ENCODE assay signal across 8 cellular contexts in the genomic region with DNA sequence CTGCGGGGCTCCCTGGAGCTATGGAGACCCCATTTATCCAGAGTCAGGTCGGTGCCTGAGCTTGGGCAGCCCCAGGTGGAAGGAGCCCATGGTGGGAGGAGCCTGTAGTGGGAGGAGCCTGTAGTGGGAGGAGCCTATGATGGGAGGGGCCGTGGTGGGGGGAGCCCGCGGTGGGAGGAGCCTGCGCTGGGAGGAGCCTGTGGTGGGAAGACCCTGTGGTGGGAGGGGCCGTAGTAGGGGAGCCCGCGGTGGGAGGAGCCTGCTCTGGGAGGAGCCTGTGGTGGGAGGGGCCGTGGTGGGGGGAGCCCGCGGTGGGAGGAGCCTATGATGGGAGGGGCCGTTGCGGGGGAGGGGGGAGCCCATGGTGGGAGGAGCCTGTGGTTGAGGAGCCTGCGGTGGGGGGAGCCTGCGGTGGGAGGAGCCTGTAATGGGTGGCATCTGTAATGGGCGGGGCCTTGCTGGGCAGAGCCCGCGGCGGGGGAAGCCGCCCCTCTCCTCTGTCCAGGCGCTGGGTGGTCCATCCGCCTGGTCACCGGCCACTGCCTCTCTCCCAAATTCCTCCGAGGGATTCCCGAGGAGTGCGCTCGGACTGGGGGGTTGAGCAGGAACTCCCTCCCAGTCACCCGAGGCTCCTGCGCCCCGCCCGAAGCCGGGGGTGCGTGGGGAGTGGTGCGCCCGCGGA. TPM values are rescaled to one million over a fixed set of nuclear protein-coding genes. Genes with fewer than 3 reads are reported as not detected.
DNase-seq lines count a peak whose midpoint lies in the region; ATAC-seq and TF ChIP-seq lines count a peak whose summit lies in the region.

No MANE protein-coding gene starts in this region.

- H3K9me3 ChIP-seq in aorta (ENCODE audit: control insufficient read depth, low read length), result no peaks in the 10 kb centered on the region

- no peaks in the 10 kb centered on the region for H3K27me3 ChIP-seq in aorta (ENCODE audit: control insufficient read depth in 1 of 2, insufficient read depth in 2 of 2, low read length in 1 of 2)

- no peaks in the 10 kb centered on the region for H3K36me3 Mint-ChIP-seq in activated naive CD4-positive, alpha-beta T cell treated with anti-CD3 and anti-CD28 coated beads, Interleukin-2, amount 50 U/mL, for 24 hours

- peaks cover 2% of the 10 kb centered on the region for H3K27me3 Mint-ChIP-seq in activated naive CD4-positive, alpha-beta T cell treated with anti-CD3 and anti-CD28 coated beads, Interleukin-2, amount 50 U/mL, for 24 hours

- no peaks in the 10 kb centered on the region for H3K36me3 ChIP-seq in aorta (ENCODE audit: control insufficient read depth in 1 of 2, insufficient read depth in 2 of 2, low read length in 1 of 2)

- peak; percentile 92 for DNase-seq in AG08395 (ENCODE audit: low spot score)
- peak; percentile 89 for DNase-seq in cardiac septum (ENCODE audit: low spot score)
- DNase-seq in renal cortical epithelial cell (ENCODE audit: low read depth), result peak; percentile 25
- DNase-seq in aorta, result peak; percentile 84 to 94

- H3K4me1 Mint-ChIP-seq in activated naive CD4-positive, alpha-beta T cell treated with anti-CD3 and anti-CD28 coated beads, Interleukin-2, amount 50 U/mL, for 24 hours, result peaks cover 15% of the 10 kb centered on the region

- ATAC-seq in SK-N-SH treated with all-trans-retinoic acid at 6 μM for 48 hours, result peak; percentile 81
- ATAC-seq in aorta (ENCODE audit: low FRiP score), result peak; percentile 84

- no peak overlapping the region for H3K27ac Mint-ChIP-seq in activated naive CD4-positive, alpha-beta T cell treated with anti-CD3 and anti-CD28 coated beads, Interleukin-2, amount 50 U/mL, for 24 hours

- no peaks in the 10 kb centered on the region for H3K9me3 Mint-ChIP-seq in activated naive CD4-positive, alpha-beta T cell treated with anti-CD3 and anti-CD28 coated beads, Interleukin-2, amount 50 U/mL, for 24 hours

- TF ChIP-seq POLR2A in GM19193 (IDR thresholded peaks at IDR 0.05; ENCODE audit: extremely low read depth, insufficient read depth, insufficient read length), result peak; percentile 29

- WGBS in aorta, 2 donors, result 3% methylated on average over 25 to 37 of the region's 37 CpGs

- H3K4me3 ChIP-seq in aorta (ENCODE audit: low read length in 2 of 2), result peak overlapping the region in 1 of 2 donors; percentile 22

- H3K4me3 Mint-ChIP-seq in activated naive CD4-positive, alpha-beta T cell treated with anti-CD3 and anti-CD28 coated beads, Interleukin-2, amount 50 U/mL, for 24 hours, result peak overlapping the region; percentile 52

- H3K4me1 ChIP-seq in aorta (ENCODE audit: control insufficient read depth in 1 of 2, insufficient read depth in 2 of 2, low read length in 2 of 2), result no peaks in the 10 kb centered on the region

- intact Hi-C loops in cardiac septum (cut with DNase I), result no loop called here
- intact Hi-C loops in aorta (cut with DNase I), result no loop called here

- no peak overlapping the region for H3K27ac ChIP-seq in aorta (ENCODE audit: low read depth in 1 of 2, low read length in 2 of 2)

- no peak for TF ChIP-seq RAD21 in Ishikawa (IDR thresholded peaks at IDR 0.05; ENCODE audit: low read depth)

- TF ChIP-seq EP300 in Ishikawa (IDR thresholded peaks at IDR 0.05; ENCODE audit: borderline replicate concordance), result no peak

TF ChIP-seq in Ishikawa, 13 proteins besides CTCF, POLR2A, EP300 and RAD21:
- no peak for TF ChIP-seq YY1 (IDR thresholded peaks at IDR 0.05; ENCODE audit: low read depth)
- TF ChIP-seq TAF1 (IDR thresholded peaks at IDR 0.05; ENCODE audit: low read depth), result peak; percentile 35; the same call in 1 of the 2 replicates

TF ChIP-seq in SK-N-SH treated with all-trans-retinoic acid at 6 μM for 48 hours, 23 proteins besides CTCF, POLR2A, EP300 and RAD21:
- 0 out of 2 replicates have a peak, but pooled peaks have one; percentile 30 for TF ChIP-seq GLIS3 (CRISPR knock-in tag; IDR thresholded peaks at IDR 0.05)
- TF ChIP-seq SNAI2 (CRISPR knock-in tag; IDR thresholded peaks at IDR 0.05), result no peak
- no peak for TF ChIP-seq ZNF565 (CRISPR knock-in tag; conservative IDR thresholded peaks at IDR 0.05; ENCODE audit: low read depth)
TF ChIP-seq in SK-N-SH treated with all-trans-retinoic acid at 6 μM for 48 hours: peak in this region for 1.

RNA-seq across cellular contexts. Expression of gene FNDC11, which starts 0.6 kb away (rescaled TPM):
- total RNA-seq in cardiac septum (not detected), renal cortical epithelial cell (0.69 and 0.85 TPM in 2 replicates), aorta (under 1 TPM in 1 of 2 donors, not detected in 1; 0.57 TPM)
- under 1 TPM in 1 of 2 donors, not detected in 1; 0.84 TPM for polyA plus RNA-seq in aorta

RNA-seq across cellular contexts. Expression of gene SRMS, which starts 5.8 kb away (rescaled TPM):
- total RNA-seq in cardiac septum (not detected), renal cortical epithelial cell (not detected in 2 replicates), aorta (not detected)
- not detected for polyA plus RNA-seq in aorta

RNA-seq across cellular contexts. Expression of gene PTK6, which starts 16.2 kb away (rescaled TPM):
- total RNA-seq in cardiac septum (not detected), renal cortical epithelial cell (0.05 and 0.17 TPM in 2 replicates), aorta (under 1 TPM; 0.19 to 0.30 TPM)
- 1 to 10 TPM in 1 of 2 donors, under 1 TPM in 1; 0.10 to 4.6 TPM for polyA plus RNA-seq in aorta

RNA-seq across cellular contexts. Expression of gene HELZ2, which starts 20.6 kb away (rescaled TPM):
- total RNA-seq in cardiac septum, result 12.1 TPM
- total RNA-seq in renal cortical epithelial cell, result 55.4 and 67.4 TPM in 2 replicates
- 10 to 100 TPM; 23.2 to 41.6 TPM for total RNA-seq in aorta
- 1 to 10 TPM; 2.3 to 4.8 TPM for polyA plus RNA-seq in aorta

RNA-seq across cellular contexts. Expression of gene PPDPF, which starts 32.8 kb away (rescaled TPM):
- 438 TPM for total RNA-seq in cardiac septum
- 7.3 and 49.8 TPM in 2 replicates for total RNA-seq in renal cortical epithelial cell
- 100 to 1,000 TPM; 176 to 190 TPM for total RNA-seq in aorta
- 100 to 1,000 TPM; 360 to 386 TPM for polyA plus RNA-seq in aorta

Comparison
In these comparisons a context has a peak if more than half of its experiments do, and no peak if none do; other contexts are left out.
1. DNase-seq: peak in every context shown above with its lines; median percentile 92 in AG08395; 89 in cardiac septum; 89 in aorta; 25 in renal cortical epithelial cell.